In genomic region chr12:108063192-108063591, GRCh38 we compare ENCODE assay signal across 11 cellular contexts.
DNase-seq lines count a peak whose midpoint lies in the region; ATAC-seq and TF ChIP-seq lines count a peak whose summit lies in the region.
"Had no signal": no experiment of that assay in that cellular context is flagged by ENCODE, and none has a peak within 500 bp of the region (broad histone marks: within the 10 kb centered on the region; RNA-seq: fewer than 3 reads in every experiment).

No MANE protein-coding gene starts in this region.

- H3K9me3 Mint-ChIP-seq in brain = peaks cover 0 to 12% (median 0%) of the 10 kb centered on the region in 5 experiments
- no peaks in the 10 kb centered on the region for H3K9me3 Mint-ChIP-seq in mesothelial cell of epicardium

- DNase-seq in NCI-H1092 treated with DMSO at 0.1 percent for 48 hours (lab: John Stamatoyannopoulos, UW) (peak; percentile 9), NCI-H1092 (lab: John Stamatoyannopoulos, UW) (no peak), mesothelial cell of epicardium (ENCODE audit: low spot score in 2 of 2, unreplicated experiment in 2 of 2) (no peak)
- DNase-seq in activated T-cell treated with anti-CD3 and anti-CD28 coated beads, Interleukin-2, amount 50 U/mL, for 1 hour = no peak
- no peak for DNase-seq in stimulated activated CD8-positive, alpha-beta memory T cell treated with anti-CD3 and anti-CD28 coated beads, Interleukin-4, amount 100 ng/mL, for 48 hours
- DNase-seq: caudate nucleus, left lung, T-helper 9 cell had no signal

- H3K27ac Mint-ChIP-seq in brain (no peak overlapping the region), mesothelial cell of epicardium (no peak overlapping the region)

- H2AFZ ChIP-seq in KMS-11 (ENCODE audit: low read depth) = no peak overlapping the region

- no peak overlapping the region for H3K9ac ChIP-seq in KMS-11

- ATAC-seq in GM18517 (IDR thresholded peaks at IDR 0.05; ENCODE audit: unreplicated experiment) = no peak
- ATAC-seq: left lung had no signal

- H3K27me3 Mint-ChIP-seq in brain (peaks cover 9% of the 10 kb centered on the region), mesothelial cell of epicardium (ENCODE audit: low read depth) (peaks cover 49% of the 10 kb centered on the region)

- no peaks in the 10 kb centered on the region for H4K20me1 ChIP-seq in KMS-11 (ENCODE audit: insufficient read depth)

- no peaks in the 10 kb centered on the region for H3K79me2 ChIP-seq in KMS-11 (ENCODE audit: insufficient read depth, low read depth)

- no peaks in the 10 kb centered on the region for H3K27me3 ChIP-seq in KMS-11 (ENCODE audit: insufficient read depth, low read depth)

- H3K36me3 ChIP-seq in KMS-11 (ENCODE audit: insufficient read depth) = no peaks in the 10 kb centered on the region
- H3K36me3 ChIP-seq: left lung had no signal

- no peak overlapping the region for H3K4me2 ChIP-seq in KMS-11

- no peaks in the 10 kb centered on the region for H3K4me1 ChIP-seq in KMS-11 (ENCODE audit: low read depth, poor library complexity, severe bottlenecking)
- H3K4me1 ChIP-seq: left lung had no signal

- no peak overlapping the region for H3K27ac ChIP-seq in KMS-11
- H3K27ac ChIP-seq: left lung had no signal

- H3K4me3 ChIP-seq in KMS-11 (IDR thresholded peaks at IDR 0.05; ENCODE audit: insufficient read depth, low read depth, low read length) = no peak overlapping the region
- H3K4me3 ChIP-seq: left lung had no signal

- TF ChIP-seq CTCF in KMS-11 (conservative IDR thresholded peaks at IDR 0.05; ENCODE audit: low read depth, low read length) (peak; percentile 57), brain (conservative IDR thresholded peaks at IDR 0.05) (peak; percentile 11 to 57), mesothelial cell of epicardium (IDR thresholded peaks at IDR 0.05; ENCODE audit: unreplicated experiment) (peak; percentile 71)

- H3K4me1 Mint-ChIP-seq in brain (no peaks in the 10 kb centered on the region), mesothelial cell of epicardium (no peaks in the 10 kb centered on the region)

- H3K4me3 Mint-ChIP-seq in brain = no peak overlapping the region
- no peak overlapping the region for H3K4me3 Mint-ChIP-seq in mesothelial cell of epicardium

- H3K36me3 Mint-ChIP-seq in brain (no peaks in the 10 kb centered on the region), mesothelial cell of epicardium (no peaks in the 10 kb centered on the region)
